Comparison of ENCODE assay signal across 8 cellular contexts in the genomic region with DNA sequence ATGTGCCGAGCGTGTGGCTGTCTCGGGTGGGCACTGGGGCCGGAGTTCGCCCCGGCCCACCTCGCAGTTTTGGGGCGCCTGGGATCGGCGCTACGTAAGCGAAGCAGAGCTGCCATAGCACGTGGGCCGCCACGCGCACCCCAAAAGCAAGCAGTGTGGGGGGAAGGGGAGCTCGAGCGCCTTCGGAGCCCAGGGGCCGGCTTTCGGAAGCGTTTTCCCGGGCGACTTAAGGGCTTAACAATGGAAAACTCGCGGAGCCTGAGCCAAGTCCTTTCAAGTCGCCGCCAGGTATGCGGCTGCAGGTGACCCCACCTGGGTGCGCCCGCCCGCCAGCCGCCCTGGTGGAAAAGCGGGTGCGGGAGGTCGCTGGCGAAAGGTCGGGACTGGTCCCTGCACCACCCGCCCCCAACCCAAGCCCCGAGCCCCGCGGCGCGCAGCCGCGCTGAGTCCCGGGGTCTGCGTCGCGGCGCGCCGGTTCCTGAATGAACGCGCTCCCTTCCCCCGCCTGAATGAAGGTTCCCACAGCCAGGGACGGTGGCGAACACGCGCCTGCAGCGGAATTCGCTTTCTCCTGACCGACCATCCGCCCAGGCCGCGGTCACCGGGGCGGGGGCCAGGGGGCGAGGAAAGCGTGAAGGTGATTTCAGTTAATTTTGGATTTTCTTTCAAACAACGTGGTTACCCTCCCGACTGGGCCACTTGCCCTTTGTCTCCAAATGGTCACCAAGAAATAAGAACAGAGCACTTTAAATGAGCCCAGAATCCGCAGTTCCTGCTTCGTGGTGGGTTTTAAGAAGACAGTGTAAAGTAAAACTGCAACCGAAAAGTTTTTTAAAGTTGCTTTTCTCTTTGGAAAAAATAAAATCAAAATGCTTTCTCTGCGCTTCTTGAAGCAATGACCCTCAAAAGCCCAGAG. TPM values are rescaled to one million over a fixed set of nuclear protein-coding genes. Genes with fewer than 3 reads are reported as not detected.
DNase-seq lines count a peak whose midpoint lies in the region; ATAC-seq and TF ChIP-seq lines count a peak whose summit lies in the region.

No MANE protein-coding gene starts in this region.

- H3K79me1 ChIP-seq in neuronal stem cell (ENCODE audit: low read depth, low read length), result peaks cover 9% of the 10 kb centered on the region

- peaks cover 6% of the 10 kb centered on the region for H3K4me1 Mint-ChIP-seq in T-helper 2 cell treated with Interferon-gamma antibody and Interleukin-4, amounts not matched to agents 5 μg/mL and 100 μg/mL, for 36 hours (ENCODE audit: low read depth)
- H3K4me1 Mint-ChIP-seq in T-helper 17 cell, result peaks cover 25% of the 10 kb centered on the region

- H3K4ac ChIP-seq in neuronal stem cell (ENCODE audit: low read length), result no peak overlapping the region

- peak overlapping the region; percentile 97 for H2BK15ac ChIP-seq in neuronal stem cell (ENCODE audit: low read length)

- H3K4me3 ChIP-seq in neuronal stem cell (ENCODE audit: low read length in 2 of 2), result peak overlapping the region; percentile 65 to 74

- H3K23ac ChIP-seq in neuronal stem cell (ENCODE audit: low read depth, low read length, poor library complexity), result peak overlapping the region; percentile 82

- H2BK5ac ChIP-seq in neuronal stem cell (ENCODE audit: low read length), result peak overlapping the region; percentile 87

- H2BK12ac ChIP-seq in neuronal stem cell (ENCODE audit: low read length), result peak overlapping the region; percentile 80

- no peak for DNase-seq in T-helper 2 cell treated with Interferon-gamma antibody and Interleukin-4, amounts not matched to agents 5 μg/mL and 100 μg/mL, for 36 hours (ENCODE audit: low spot score)
- DNase-seq in T-helper 2 cell, result no peak
- DNase-seq in T-helper 17 cell, result no peak
- DNase-seq in foreskin keratinocyte, result peak; percentile 58 to 75
- peak; percentile 77 for DNase-seq in neuronal stem cell (ENCODE audit: low spot score)
- DNase-seq in superior temporal gyrus (ENCODE audit: extremely low spot score), result no peak
- DNase-seq in T-helper 9 cell, result no peak
- no peak for DNase-seq in NCI-H1048 (lab: John Stamatoyannopoulos, UW)

- ATAC-seq in T-helper 17 cell (no peak), foreskin keratinocyte (no peak)

- H2AK5ac ChIP-seq in neuronal stem cell (ENCODE audit: low read depth, low read length), result peak overlapping the region; percentile 97

- no peak overlapping the region for H3K14ac ChIP-seq in neuronal stem cell (ENCODE audit: low read length)

- no peak overlapping the region for H3K4me3 Mint-ChIP-seq in T-helper 2 cell treated with Interferon-gamma antibody and Interleukin-4, amounts not matched to agents 5 μg/mL and 100 μg/mL, for 36 hours
- H3K4me3 Mint-ChIP-seq in T-helper 17 cell, result peak overlapping the region; percentile 76

- no peak overlapping the region for H3K27ac ChIP-seq in foreskin keratinocyte
- peak overlapping the region; percentile 78 for H3K27ac ChIP-seq in neuronal stem cell (replicated peaks; ENCODE audit: low read length)

- peak overlapping the region; percentile 96 for H2AFZ ChIP-seq in neuronal stem cell (ENCODE audit: low read length)

- peak overlapping the region; percentile 31 for H3K27ac Mint-ChIP-seq in T-helper 2 cell treated with Interferon-gamma antibody and Interleukin-4, amounts not matched to agents 5 μg/mL and 100 μg/mL, for 36 hours
- H3K27ac Mint-ChIP-seq in T-helper 17 cell, result no peak overlapping the region

- H3K36me3 ChIP-seq in neuronal stem cell (replicated peaks in 1 of 2; ENCODE audit: control insufficient read depth in 2 of 2, insufficient read depth in 2 of 2, low read length in 2 of 2), result no peaks in the 10 kb centered on the region

- H2BK120ac ChIP-seq in neuronal stem cell (ENCODE audit: low read depth, low read length), result peak overlapping the region; percentile 98

- H3K9me3 ChIP-seq in T-helper 17 cell (ENCODE audit: control insufficient read depth, low read length, poor library complexity, severe bottlenecking), result no peaks in the 10 kb centered on the region
- peaks cover 0 to 5% of the 10 kb centered on the region in 2 donors for H3K9me3 ChIP-seq in neuronal stem cell (replicated peaks in 1 of 2; ENCODE audit: control insufficient read depth in 2 of 2, insufficient read depth in 1 of 2, low read depth in 1 of 2, low read length in 2 of 2)

- peak overlapping the region; percentile 48 for H4K8ac ChIP-seq in neuronal stem cell (ENCODE audit: low read depth, low read length)

- peak overlapping the region; percentile 98 for H3K4me2 ChIP-seq in neuronal stem cell (ENCODE audit: insufficient read depth, low read length, poor library complexity, severe bottlenecking)

- peak overlapping the region; percentile 83 for H3K9ac ChIP-seq in neuronal stem cell (ENCODE audit: low read depth, low read length, poor library complexity)

- H3K4me1 ChIP-seq in foreskin keratinocyte (no peaks in the 10 kb centered on the region), neuronal stem cell (ENCODE audit: control insufficient read depth in 2 of 2, insufficient read depth in 1 of 2, low read depth in 1 of 2, low read length in 2 of 2) (peaks cover 19 to 26% of the 10 kb centered on the region in 2 donors)

- H3K9me3 Mint-ChIP-seq in T-helper 2 cell treated with Interferon-gamma antibody and Interleukin-4, amounts not matched to agents 5 μg/mL and 100 μg/mL, for 36 hours, result no peaks in the 10 kb centered on the region

- WGBS in neuronal stem cell (ENCODE audit: extremely low coverage in 2 of 2, insufficient read length in 2 of 2, insufficient replicate concordance in 1 of 2), 2 donors, result no CpG with 5 or more reads among the region's 76 CpGs

- peaks cover 66% of the 10 kb centered on the region for H3K27me3 Mint-ChIP-seq in T-helper 2 cell treated with Interferon-gamma antibody and Interleukin-4, amounts not matched to agents 5 μg/mL and 100 μg/mL, for 36 hours (ENCODE audit: low read depth)
- H3K27me3 Mint-ChIP-seq in T-helper 17 cell, result peaks cover 58% of the 10 kb centered on the region

- no peak for TF ChIP-seq CTCF in foreskin keratinocyte (conservative IDR thresholded peaks at IDR 0.05)

- H3K27me3 ChIP-seq in foreskin keratinocyte, result peaks cover 15% of the 10 kb centered on the region
- peaks cover 0 to 61% (median 8%) of the 10 kb centered on the region in 3 experiments for H3K27me3 ChIP-seq in neuronal stem cell (ENCODE audit: control insufficient read depth in 3 of 3, insufficient read depth in 3 of 3, low read depth in 1 of 3, low read length in 3 of 3)

- peak overlapping the region; percentile 98 for H3K18ac ChIP-seq in neuronal stem cell (ENCODE audit: low read length)

- H3K36me3 Mint-ChIP-seq in T-helper 2 cell treated with Interferon-gamma antibody and Interleukin-4, amounts not matched to agents 5 μg/mL and 100 μg/mL, for 36 hours (ENCODE audit: low read depth), result no peaks in the 10 kb centered on the region
- H3K36me3 Mint-ChIP-seq in T-helper 17 cell (ENCODE audit: low read depth), result peaks cover 4% of the 10 kb centered on the region

- H4K91ac ChIP-seq in neuronal stem cell (ENCODE audit: low read depth, low read length, poor library complexity), result peak overlapping the region; percentile 95

RNA-seq across cellular contexts. Expression of a gene that starts 2.7 kb away (rescaled TPM):
- total RNA-seq in T-helper 17 cell, result 1 to 10 TPM; 1.1 to 3.9 TPM
- total RNA-seq in foreskin keratinocyte, result 109 and 138 TPM in 2 replicates
- polyA plus RNA-seq in foreskin keratinocyte, result 42.6 and 45.3 TPM in 2 replicates
- polyA plus RNA-seq in neuronal stem cell (2013, experiment 1 of 2), result 56.5 TPM
- 57.8 TPM for polyA plus RNA-seq in neuronal stem cell (2013, experiment 2 of 2)

RNA-seq across cellular contexts. Expression of a gene that starts 36.9 kb away (rescaled TPM):
- total RNA-seq in T-helper 17 cell (10 to 100 TPM; 33.4 to 43.2 TPM), foreskin keratinocyte (13.5 and 15.7 TPM in 2 replicates)
- polyA plus RNA-seq in foreskin keratinocyte, result 14.9 and 15.0 TPM in 2 replicates
- 13.6 TPM for polyA plus RNA-seq in neuronal stem cell (2013, experiment 1 of 2)
- polyA plus RNA-seq in neuronal stem cell (2013, experiment 2 of 2), result 13.3 TPM

Comparison
In these comparisons a context has a peak if more than half of its experiments do, and no peak if none do; other contexts are left out.
1. DNase-seq: peak in foreskin keratinocyte (2 of 2) and neuronal stem cell (single experiment); none in T-helper 2 cell treated with Interferon-gamma antibody and Interleukin-4, amounts not matched to agents 5 μg/mL and 100 μg/mL, for 36 hours (single experiment), T-helper 2 cell (0 of 5), T-helper 17 cell (0 of 3), superior temporal gyrus (single experiment), T-helper 9 cell (single experiment) and NCI-H1048 (single experiment).
2. RNA of a gene that starts 2.7 kb away (total RNA-seq): 109 to 138 TPM in foreskin keratinocyte; 1.1 to 3.9 TPM in T-helper 17 cell; every median in the first group is over 10 times any median in the second.